17 cellular contexts compared by ENCODE assay signal in the genomic region with DNA sequence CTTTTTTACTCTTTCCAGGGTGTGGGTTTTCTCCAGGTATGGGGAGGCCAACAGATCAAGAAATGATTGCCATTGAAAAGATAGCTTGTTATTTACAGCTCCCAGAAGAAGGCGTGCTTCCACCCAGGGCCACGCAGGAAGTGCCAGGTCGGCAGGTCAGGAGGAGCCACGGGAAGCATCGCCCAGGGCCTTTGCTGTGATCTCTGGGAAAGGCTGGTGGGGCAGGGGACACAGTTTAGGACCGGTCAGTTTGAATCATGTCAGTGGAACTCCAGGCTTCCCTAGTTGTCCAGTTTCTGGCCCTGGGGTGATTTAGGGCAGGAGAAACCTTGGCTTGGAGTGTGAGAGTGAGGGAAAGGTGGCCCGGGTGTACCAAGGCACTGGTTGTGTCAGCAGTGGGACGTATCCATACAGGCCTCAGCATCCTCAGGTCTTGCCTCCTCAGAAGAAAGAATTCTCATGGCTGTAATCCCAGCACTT. TPM values are rescaled to one million over a fixed set of nuclear protein-coding genes. Genes with fewer than 3 reads are reported as not detected.
A peak's percentile ranks its signal among the peaks of the same experiment; 100 is the strongest.
DNase-seq lines count a peak whose midpoint lies in the region; ATAC-seq and TF ChIP-seq lines count a peak whose summit lies in the region.
"Had no signal": no experiment of that assay in that cellular context is flagged by ENCODE, and none has a peak within 500 bp of the region (broad histone marks: within the 10 kb centered on the region; RNA-seq: fewer than 3 reads in every experiment).

No MANE protein-coding gene starts in this region.

- H3K4me1 Mint-ChIP-seq in activated naive CD8-positive, alpha-beta T cell treated with anti-CD3 and anti-CD28 coated beads, Interleukin-2, amount 10 ng/mL, durations not matched to agents 7 days and 5 days = peaks cover 23% of the 10 kb centered on the region
- peaks cover 25% of the 10 kb centered on the region for H3K4me1 Mint-ChIP-seq in activated naive CD8-positive, alpha-beta T cell treated with anti-CD3 and anti-CD28 coated beads, Interleukin-2, amount 50 U/mL, for 24 hours
- peaks cover 74% of the 10 kb centered on the region for H3K4me1 Mint-ChIP-seq in activated B cell treated with CpG ODN at 0.5 μM for 24 hours
- H3K4me1 Mint-ChIP-seq in stimulated activated naive B cell treated with anti-CD40 and anti-IgM and Interleukin-4, amounts not matched to agents 10 μg/mL and 1 μg/mL and 100 μg/mL, for 72 hours = peaks cover 62 to 89% of the 10 kb centered on the region in 2 donors
- H3K4me1 Mint-ChIP-seq in activated T-cell treated with anti-CD3 and anti-CD28 coated beads, Interleukin-2, amount 50 U/mL, for 4 hours (ENCODE audit: low read depth) = peaks cover 20% of the 10 kb centered on the region

- intact Hi-C loops in activated B cell treated with CpG ODN at 0.5 μM for 24 hours (cut with micrococcal nuclease) = no loop called here
- intact Hi-C loops in A673 (cut with micrococcal nuclease; ENCODE audit: unreplicated experiment) = no loop called here

- H3K4me1 ChIP-seq in A673 (ENCODE audit: insufficient read depth, low read length, poor library complexity, severe bottlenecking) = no peaks in the 10 kb centered on the region

- CTCF ChIA-PET in activated B cell treated with CpG ODN at 0.5 μM for 24 hours (lab: Charles Lee) (no interaction called here), A673 (lab: Charles Lee) (no interaction called here)

- no peaks in the 10 kb centered on the region for H3K36me3 ChIP-seq in A673 (ENCODE audit: insufficient read depth, low read length, poor library complexity, severe bottlenecking)

- no peak overlapping the region for H3K27ac ChIP-seq in A673 (ENCODE audit: low read depth, low read length, poor library complexity, severe bottlenecking)

- H3K27ac Mint-ChIP-seq in activated naive CD8-positive, alpha-beta T cell treated with anti-CD3 and anti-CD28 coated beads, Interleukin-2, amount 10 ng/mL, durations not matched to agents 7 days and 5 days = peak overlapping the region; percentile 47
- H3K27ac Mint-ChIP-seq in activated naive CD8-positive, alpha-beta T cell treated with anti-CD3 and anti-CD28 coated beads, Interleukin-2, amount 50 U/mL, for 24 hours = no peak overlapping the region
- no peak overlapping the region for H3K27ac Mint-ChIP-seq in activated B cell treated with CpG ODN at 0.5 μM for 24 hours
- no peak overlapping the region for H3K27ac Mint-ChIP-seq in stimulated activated naive B cell treated with anti-CD40 and anti-IgM and Interleukin-4, amounts not matched to agents 10 μg/mL and 1 μg/mL and 100 μg/mL, for 72 hours

- POLR2A ChIA-PET in activated naive CD8-positive, alpha-beta T cell treated with anti-CD3 and anti-CD28 coated beads, Interleukin-2, amount 10 ng/mL, durations not matched to agents 7 days and 5 days (lab: Charles Lee) = interaction anchor here (0.6 kb wide), 1 partner anchor 9 kb away, joined by 3 read pairs; no protein-coding TSS in a partner anchor
- POLR2A ChIA-PET in activated B cell treated with CpG ODN at 0.5 μM for 24 hours (lab: Charles Lee) = no interaction called here
- POLR2A ChIA-PET in A673 (lab: Charles Lee; ENCODE audit: low non-redundant PET) = no interaction called here

- no peak overlapping the region for H3K4me3 ChIP-seq in A673 (ENCODE audit: low read depth, low read length, poor library complexity, severe bottlenecking)

- H3K27me3 Mint-ChIP-seq in activated naive CD8-positive, alpha-beta T cell treated with anti-CD3 and anti-CD28 coated beads, Interleukin-2, amount 10 ng/mL, durations not matched to agents 7 days and 5 days = peaks cover 52% of the 10 kb centered on the region
- peaks cover 34% of the 10 kb centered on the region for H3K27me3 Mint-ChIP-seq in activated naive CD8-positive, alpha-beta T cell treated with anti-CD3 and anti-CD28 coated beads, Interleukin-2, amount 50 U/mL, for 24 hours
- no peaks in the 10 kb centered on the region for H3K27me3 Mint-ChIP-seq in activated B cell treated with CpG ODN at 0.5 μM for 24 hours
- H3K27me3 Mint-ChIP-seq in stimulated activated naive B cell treated with anti-CD40 and anti-IgM and Interleukin-4, amounts not matched to agents 10 μg/mL and 1 μg/mL and 100 μg/mL, for 72 hours = peaks cover 0 to 9% of the 10 kb centered on the region in 2 donors
- H3K27me3 Mint-ChIP-seq in activated T-cell treated with anti-CD3 and anti-CD28 coated beads, Interleukin-2, amount 50 U/mL, for 4 hours (ENCODE audit: low read depth) = peaks cover 38% of the 10 kb centered on the region

- no TSS peak for BruUV-seq in A673 (replicated peaks; lab: Mats Ljungman, UMichigan)

- no peaks in the 10 kb centered on the region for H3K27me3 ChIP-seq in A673 (replicated peaks; ENCODE audit: insufficient read depth, low read depth, low read length, poor library complexity)

- H3K9me3 ChIP-seq in A673 (ENCODE audit: low read depth, low read length, poor library complexity, severe bottlenecking) = no peaks in the 10 kb centered on the region

- H3K4me3 Mint-ChIP-seq in activated naive CD8-positive, alpha-beta T cell treated with anti-CD3 and anti-CD28 coated beads, Interleukin-2, amount 10 ng/mL, durations not matched to agents 7 days and 5 days = peak overlapping the region; percentile 57
- H3K4me3 Mint-ChIP-seq in activated naive CD8-positive, alpha-beta T cell treated with anti-CD3 and anti-CD28 coated beads, Interleukin-2, amount 50 U/mL, for 24 hours = no peak overlapping the region
- H3K4me3 Mint-ChIP-seq in activated B cell treated with CpG ODN at 0.5 μM for 24 hours = peak overlapping the region; percentile 70
- H3K4me3 Mint-ChIP-seq in stimulated activated naive B cell treated with anti-CD40 and anti-IgM and Interleukin-4, amounts not matched to agents 10 μg/mL and 1 μg/mL and 100 μg/mL, for 72 hours = peak overlapping the region; percentile 51 to 66
- H3K4me3 Mint-ChIP-seq in activated T-cell treated with anti-CD3 and anti-CD28 coated beads, Interleukin-2, amount 50 U/mL, for 4 hours = no peak overlapping the region

- DNase-seq in activated naive CD8-positive, alpha-beta T cell treated with anti-CD3 and anti-CD28 coated beads, Interleukin-2, amount 10 ng/mL, durations not matched to agents 7 days and 5 days = no peak
- DNase-seq in activated naive CD8-positive, alpha-beta T cell treated with anti-CD3 and anti-CD28 coated beads, Interleukin-2, amount 50 U/mL, for 24 hours = no peak
- DNase-seq in activated B cell treated with CpG ODN at 0.5 μM for 24 hours (no peak), mesenteric fat pad (ENCODE audit: low spot score) (peak; percentile 59), A673 (ENCODE audit: low spot score) (no peak), putamen (ENCODE audit: low spot score) (no peak)
- no peak for DNase-seq in stimulated activated naive B cell treated with anti-CD40 and anti-IgM and Interleukin-4, amounts not matched to agents 10 μg/mL and 1 μg/mL and 100 μg/mL, for 72 hours
- DNase-seq in activated T-cell treated with anti-CD3 and anti-CD28 coated beads, Interleukin-2, amount 50 U/mL, for 4 hours = no peak
- DNase-seq: 8988T, DMS 273 treated with DMSO at 0.1 percent for 48 hours, GOT3, NCI-H1436 treated with DMSO at 0.1 percent for 48 hours, NCI-H2081 treated with DMSO at 0.1 percent for 48 hours, NCI-H510A treated with DMSO at 0.1 percent for 48 hours, NCI-H82 had no signal

- no peaks in the 10 kb centered on the region for H3K36me3 Mint-ChIP-seq in activated naive CD8-positive, alpha-beta T cell treated with anti-CD3 and anti-CD28 coated beads, Interleukin-2, amount 10 ng/mL, durations not matched to agents 7 days and 5 days
- H3K36me3 Mint-ChIP-seq in activated naive CD8-positive, alpha-beta T cell treated with anti-CD3 and anti-CD28 coated beads, Interleukin-2, amount 50 U/mL, for 24 hours (ENCODE audit: low read depth) = no peaks in the 10 kb centered on the region
- no peaks in the 10 kb centered on the region for H3K36me3 Mint-ChIP-seq in activated B cell treated with CpG ODN at 0.5 μM for 24 hours (ENCODE audit: low read depth)
- no peaks in the 10 kb centered on the region for H3K36me3 Mint-ChIP-seq in stimulated activated naive B cell treated with anti-CD40 and anti-IgM and Interleukin-4, amounts not matched to agents 10 μg/mL and 1 μg/mL and 100 μg/mL, for 72 hours
- H3K36me3 Mint-ChIP-seq in activated T-cell treated with anti-CD3 and anti-CD28 coated beads, Interleukin-2, amount 50 U/mL, for 4 hours (ENCODE audit: insufficient read depth) = no peaks in the 10 kb centered on the region

- H3K9me3 Mint-ChIP-seq in activated naive CD8-positive, alpha-beta T cell treated with anti-CD3 and anti-CD28 coated beads, Interleukin-2, amount 10 ng/mL, durations not matched to agents 7 days and 5 days = no peaks in the 10 kb centered on the region
- no peaks in the 10 kb centered on the region for H3K9me3 Mint-ChIP-seq in activated naive CD8-positive, alpha-beta T cell treated with anti-CD3 and anti-CD28 coated beads, Interleukin-2, amount 50 U/mL, for 24 hours
- no peaks in the 10 kb centered on the region for H3K9me3 Mint-ChIP-seq in activated B cell treated with CpG ODN at 0.5 μM for 24 hours
- no peaks in the 10 kb centered on the region for H3K9me3 Mint-ChIP-seq in stimulated activated naive B cell treated with anti-CD40 and anti-IgM and Interleukin-4, amounts not matched to agents 10 μg/mL and 1 μg/mL and 100 μg/mL, for 72 hours
- no peaks in the 10 kb centered on the region for H3K9me3 Mint-ChIP-seq in activated T-cell treated with anti-CD3 and anti-CD28 coated beads, Interleukin-2, amount 50 U/mL, for 4 hours

- TF ChIP-seq CTCF in activated B cell treated with CpG ODN at 0.5 μM for 24 hours (IDR thresholded peaks at IDR 0.05) (no peak), A673 (conservative IDR thresholded peaks at IDR 0.05; ENCODE audit: low read depth, low read length) (no peak)

- ATAC-seq in activated naive CD8-positive, alpha-beta T cell treated with anti-CD3 and anti-CD28 coated beads, Interleukin-2, amount 10 ng/mL, durations not matched to agents 7 days and 5 days (ENCODE audit: low read depth) = peak; percentile 11
- ATAC-seq in activated naive CD8-positive, alpha-beta T cell treated with anti-CD3 and anti-CD28 coated beads, Interleukin-2, amount 50 U/mL, for 24 hours = no peak
- ATAC-seq in activated B cell treated with CpG ODN at 0.5 μM for 24 hours (ENCODE audit: low read depth) = no peak
- ATAC-seq in stimulated activated naive B cell treated with anti-CD40 and anti-IgM and Interleukin-4, amounts not matched to agents 10 μg/mL and 1 μg/mL and 100 μg/mL, for 72 hours (replicated peaks) = no peak
- no peak for ATAC-seq in activated T-cell treated with anti-CD3 and anti-CD28 coated beads, Interleukin-2, amount 50 U/mL, for 4 hours
- ATAC-seq: Panc1, Right ventricle myocardium inferior had no signal

RNA-seq across cellular contexts. Expression of a gene that starts 11.4 kb away (rescaled TPM):
- total RNA-seq in activated naive CD8-positive, alpha-beta T cell treated with anti-CD3 and anti-CD28 coated beads, Interleukin-2, amount 10 ng/mL, durations not matched to agents 7 days and 5 days = not detected
- total RNA-seq in activated B cell treated with CpG ODN at 0.5 μM for 24 hours = not detected in 2 replicates
- 5.5 TPM for total RNA-seq in mesenteric fat pad
- not detected for total RNA-seq in activated T-cell treated with anti-CD3 and anti-CD28 coated beads, Interleukin-2, amount 50 U/mL, for 4 hours
- total RNA-seq in A673 (2021) = not detected in 2 replicates

RNA-seq across cellular contexts. Expression of a gene that starts 38.0 kb away (rescaled TPM):
- not detected for total RNA-seq in activated naive CD8-positive, alpha-beta T cell treated with anti-CD3 and anti-CD28 coated beads, Interleukin-2, amount 10 ng/mL, durations not matched to agents 7 days and 5 days
- total RNA-seq in activated B cell treated with CpG ODN at 0.5 μM for 24 hours (0.16 and 0.29 TPM in 2 replicates), mesenteric fat pad (not detected), A673 (2021) (not detected in 2 replicates)
- total RNA-seq in activated T-cell treated with anti-CD3 and anti-CD28 coated beads, Interleukin-2, amount 50 U/mL, for 4 hours = not detected
- total RNA-seq: Right ventricle myocardium inferior had no signal

RNA-seq across cellular contexts. Expression of a gene that starts 57.8 kb away (rescaled TPM):
- total RNA-seq in activated naive CD8-positive, alpha-beta T cell treated with anti-CD3 and anti-CD28 coated beads, Interleukin-2, amount 10 ng/mL, durations not matched to agents 7 days and 5 days = not detected
- total RNA-seq in activated B cell treated with CpG ODN at 0.5 μM for 24 hours (not detected in 2 replicates), mesenteric fat pad (not detected), A673 (2021) (not detected in 2 replicates)
- not detected for total RNA-seq in activated T-cell treated with anti-CD3 and anti-CD28 coated beads, Interleukin-2, amount 50 U/mL, for 4 hours
- total RNA-seq: Right ventricle myocardium inferior had no signal

Comparison
In these comparisons a context has a peak if more than half of its experiments do, and no peak if none do; other contexts are left out.
1. H3K4me3 Mint-ChIP-seq: peak in activated naive CD8-positive, alpha-beta T cell treated with anti-CD3 and anti-CD28 coated beads, Interleukin-2, amount 10 ng/mL, durations not matched to agents 7 days and 5 days (single experiment), activated B cell treated with CpG ODN at 0.5 μM for 24 hours (single experiment) and stimulated activated naive B cell treated with anti-CD40 and anti-IgM and Interleukin-4, amounts not matched to agents 10 μg/mL and 1 μg/mL and 100 μg/mL, for 72 hours (2 of 2); none in activated naive CD8-positive, alpha-beta T cell treated with anti-CD3 and anti-CD28 coated beads, Interleukin-2, amount 50 U/mL, for 24 hours (single experiment) and activated T-cell treated with anti-CD3 and anti-CD28 coated beads, Interleukin-2, amount 50 U/mL, for 4 hours (single experiment).